Comparison of ENCODE assay signal across 21 cellular contexts in genomic region chr3:7503431-7503830, GRCh38.
"Had no signal": no experiment of that assay in that cellular context is flagged by ENCODE, and none has a peak within 500 bp of the region (broad histone marks: within the 10 kb centered on the region; RNA-seq: fewer than 3 reads in every experiment).

No MANE protein-coding gene starts in this region.

- ATAC-seq: Panc1, PC-3, Right ventricle myocardium inferior, SK-N-SH treated with all-trans-retinoic acid at 6 μM for 48 hours had no signal

- H3K36me3 ChIP-seq: SJCRH30 had no signal

- H3K27me3 ChIP-seq: SJCRH30 had no signal

- H3K27ac ChIP-seq: SJCRH30 had no signal

- H3K4me3 ChIP-seq: SJCRH30 had no signal

- DNase-seq: IMR-90, Karpas-422, KG1, MM.1S, NCI-H1092 treated with DMSO at 0.1 percent for 48 hours, NCI-H1436, NCI-H187, NCI-H2029, NCI-H2081 treated with DMSO at 0.1 percent for 48 hours, NCI-H2171, NCI-H226, NCI-H446, NCI-H510A, NCI-H524 treated with DMSO at 0.1 percent for 48 hours, NCI-H774, PC-3, SHP77 treated with DMSO at 0.1 percent for 48 hours, SJCRH30 had no signal
